16 cellular contexts compared by ENCODE assay signal in genomic region chr6:111517965-111518364, GRCh38.
"Had no signal": no experiment of that assay in that cellular context is flagged by ENCODE, and none has a peak within 500 bp of the region (broad histone marks: within the 10 kb centered on the region; RNA-seq: fewer than 3 reads in every experiment).

No MANE protein-coding gene starts in this region.

- H3K27ac ChIP-seq: breast epithelium, left ventricle myocardium inferior, neutrophil had no signal

- H3K36me3 ChIP-seq: breast epithelium, left ventricle myocardium inferior, neutrophil had no signal

- H3K27ac Mint-ChIP-seq: activated naive CD8-positive, alpha-beta T cell treated with anti-CD3 and anti-CD28 coated beads, Interleukin-2, amount 10 ng/mL, durations not matched to agents 7 days and 5 days; stimulated activated memory B cell treated with anti-CD40 and anti-IgM and Interleukin-4, amounts not matched to agents 10 μg/mL and 1 μg/mL and 100 μg/mL, for 72 hours had no signal

- H3K9me3 ChIP-seq: mucosa of descending colon, neutrophil had no signal

- H3K4me3 ChIP-seq: breast epithelium, left ventricle myocardium inferior, mucosa of descending colon had no signal

- H3K27me3 ChIP-seq: breast epithelium, neutrophil had no signal

- H3K9me3 Mint-ChIP-seq: activated naive CD8-positive, alpha-beta T cell treated with anti-CD3 and anti-CD28 coated beads, Interleukin-2, amount 10 ng/mL, durations not matched to agents 7 days and 5 days; stimulated activated memory B cell treated with anti-CD40 and anti-IgM and Interleukin-4, amounts not matched to agents 10 μg/mL and 1 μg/mL and 100 μg/mL, for 72 hours had no signal

- FAIRE-seq: endometrium, kidney had no signal

- H3K4me3 Mint-ChIP-seq: activated naive CD8-positive, alpha-beta T cell treated with anti-CD3 and anti-CD28 coated beads, Interleukin-2, amount 10 ng/mL, durations not matched to agents 7 days and 5 days; naive thymus-derived CD4-positive, alpha-beta T cell; stimulated activated memory B cell treated with anti-CD40 and anti-IgM and Interleukin-4, amounts not matched to agents 10 μg/mL and 1 μg/mL and 100 μg/mL, for 72 hours had no signal

- H3K27me3 Mint-ChIP-seq: activated naive CD8-positive, alpha-beta T cell treated with anti-CD3 and anti-CD28 coated beads, Interleukin-2, amount 10 ng/mL, durations not matched to agents 7 days and 5 days; naive thymus-derived CD4-positive, alpha-beta T cell; stimulated activated memory B cell treated with anti-CD40 and anti-IgM and Interleukin-4, amounts not matched to agents 10 μg/mL and 1 μg/mL and 100 μg/mL, for 72 hours had no signal

- DNase-seq: activated CD4-positive, alpha-beta T cell treated with anti-CD3 and anti-CD28 coated beads for 1 hour; activated CD4-positive, alpha-beta T cell treated with anti-CD3 and anti-CD28 coated beads, Interleukin-2, amount 50 U/mL, for 4 hours; activated naive CD4-positive, alpha-beta T cell; activated naive CD8-positive, alpha-beta T cell treated with anti-CD3 and anti-CD28 coated beads, Interleukin-2, amount 10 ng/mL, durations not matched to agents 7 days and 5 days; activated T-cell treated with anti-CD3 and anti-CD28 coated beads for 4 hours; anterior cingulate cortex; kidney; left ventricle myocardium inferior; mucosa of descending colon; naive thymus-derived CD4-positive, alpha-beta T cell; stimulated activated CD4-positive, alpha-beta T cell treated with anti-CD3 and anti-CD28 coated beads, Interleukin-2, amount 100 ng/mL, for 48 hours; T1000 had no signal

- H3K4me1 ChIP-seq: breast epithelium had no signal
